In genomic region chr15:57356636-57357035, GRCh38 we compare ENCODE assay signal across 17 cellular contexts. TPM values are rescaled to one million over a fixed set of nuclear protein-coding genes. Genes with fewer than 3 reads are reported as not detected.
DNase-seq lines count a peak whose midpoint lies in the region; TF ChIP-seq lines count a peak whose summit lies in the region.
"Had no signal": no experiment of that assay in that cellular context is flagged by ENCODE, and none has a peak within 500 bp of the region (broad histone marks: within the 10 kb centered on the region; RNA-seq: fewer than 3 reads in every experiment).

No MANE protein-coding gene starts in this region.

- H3K9me3 Mint-ChIP-seq in HFFc6: no peaks in the 10 kb centered on the region
- H3K9me3 Mint-ChIP-seq: memory B cell had no signal

- DNase-seq in A172 (ENCODE audit: low spot score): peak; percentile 69
- peak; percentile 33 for DNase-seq in HFFc6
- peak; percentile 59 for DNase-seq in amniotic epithelial cell (ENCODE audit: low read depth)
- peak; percentile 69 for DNase-seq in kidney epithelial cell (ENCODE audit: low read depth)
- DNase-seq in suprapubic skin (ENCODE audit: low spot score in 2 of 2): no peak
- no peak for DNase-seq in DMS79 (lab: John Stamatoyannopoulos, UW)
- no peak for DNase-seq in testis
- DNase-seq in ascending aorta (ENCODE audit: low spot score in 2 of 2): no peak
- DNase-seq: activated CD4-positive, alpha-beta T cell treated with anti-CD3 and anti-CD28 coated beads for 48 hours; activated effector memory CD4-positive, alpha-beta T cell treated with anti-CD3 and anti-CD28 coated beads, Interleukin-2, amount 50 U/mL, for 16 hours; GDM1; NCI-H1417; NCI-H69 had no signal

- WGBS in suprapubic skin: 82% methylated on average over 4 of the region's 4 CpGs
- 88% methylated on average over 4 of the region's 4 CpGs for WGBS in testis, 2 donors

- H3K36me3 ChIP-seq in kidney epithelial cell (ENCODE audit: control insufficient read depth, insufficient read depth, low read length) (no peaks in the 10 kb centered on the region), suprapubic skin (no peaks in the 10 kb centered on the region), testis (ENCODE audit: low read depth, missing control alignments) (no peaks in the 10 kb centered on the region), ascending aorta (no peaks in the 10 kb centered on the region)
- H3K36me3 ChIP-seq: gastroesophageal sphincter, prostate gland had no signal

- H3K27me3 Mint-ChIP-seq in HFFc6 (ENCODE audit: insufficient read depth): peaks cover 3% of the 10 kb centered on the region; the same call in 1 of the 2 replicates

- TF ChIP-seq CTCF in HFFc6 (IDR thresholded peaks at IDR 0.05) (no peak), kidney epithelial cell (IDR thresholded peaks at IDR 0.05; ENCODE audit: insufficient read depth, low read length, poor library complexity, severe bottlenecking) (no peak), suprapubic skin (IDR thresholded peaks at IDR 0.05) (no peak), testis (IDR thresholded peaks at IDR 0.05) (no peak), ascending aorta (IDR thresholded peaks at IDR 0.05) (no peak)

- H3K36me3 Mint-ChIP-seq in HFFc6 (ENCODE audit: low read depth): no peaks in the 10 kb centered on the region
- H3K36me3 Mint-ChIP-seq: memory B cell had no signal

- H3K9me3 ChIP-seq in suprapubic skin (no peaks in the 10 kb centered on the region), testis (no peaks in the 10 kb centered on the region), ascending aorta (no peaks in the 10 kb centered on the region)
- H3K9me3 ChIP-seq: gastroesophageal sphincter, prostate gland had no signal

- no peak overlapping the region for H3K27ac ChIP-seq in suprapubic skin
- H3K27ac ChIP-seq in testis: no peak overlapping the region
- no peak overlapping the region for H3K27ac ChIP-seq in ascending aorta
- H3K27ac ChIP-seq: coronary artery, gastroesophageal sphincter, prostate gland had no signal

- H3K4me1 ChIP-seq in suprapubic skin (no peaks in the 10 kb centered on the region), testis (no peaks in the 10 kb centered on the region), ascending aorta (no peaks in the 10 kb centered on the region)
- H3K4me1 ChIP-seq: gastroesophageal sphincter, prostate gland had no signal

- intact Hi-C loops in testis (cut with DNase I; ENCODE audit: low total_unique reads) (no loop called here), ascending aorta (cut with DNase I) (no loop called here)

- H3K4me3 ChIP-seq in kidney epithelial cell (ENCODE audit: low read depth, low read length) (no peak overlapping the region), suprapubic skin (no peak overlapping the region), testis (no peak overlapping the region), ascending aorta (no peak overlapping the region)
- H3K4me3 ChIP-seq: coronary artery, gastroesophageal sphincter, prostate gland had no signal

- peak overlapping the region; percentile 9; the same call in 1 of the 2 replicates for H3K27ac Mint-ChIP-seq in HFFc6
- H3K27ac Mint-ChIP-seq: memory B cell had no signal

- H3K4me1 Mint-ChIP-seq in HFFc6 (ENCODE audit: low read depth): peaks cover 20% of the 10 kb centered on the region
- H3K4me1 Mint-ChIP-seq: memory B cell had no signal

- H3K27me3 ChIP-seq in kidney epithelial cell (ENCODE audit: control insufficient read depth, insufficient read depth, low read length) (no peaks in the 10 kb centered on the region), suprapubic skin (no peaks in the 10 kb centered on the region), testis (no peaks in the 10 kb centered on the region), ascending aorta (no peaks in the 10 kb centered on the region)

- TF ChIP-seq POLR2A in suprapubic skin (IDR thresholded peaks at IDR 0.05): no peak
- no peak for TF ChIP-seq POLR2A in testis (IDR thresholded peaks at IDR 0.05)

- no peak overlapping the region for H3K4me3 Mint-ChIP-seq in HFFc6
- H3K4me3 Mint-ChIP-seq: memory B cell had no signal

- TF ChIP-seq EP300 in suprapubic skin (IDR thresholded peaks at IDR 0.05): no peak

RNA-seq across cellular contexts. Expression of gene CGNL1, which starts 19.7 kb away (rescaled TPM):
- 3.4 and 4.7 TPM in 2 replicates for total RNA-seq in A172 (2014; rRNA removed; shearing (Covaris generic))
- total RNA-seq in HFFc6 (2021; fragmentation: NEBNext Ultra II Directional; extraction: Animal tissue kit (Norgen Biotek cat#: 25700)): under 1 TPM in 4 of 6 experiments, not detected in 2; 0.05 to 0.20 (median 0.10) TPM
- total RNA-seq in kidney epithelial cell (2.1 and 2.8 TPM in 2 replicates), suprapubic skin (10 to 100 TPM in 3 of 4 donors, 1 to 10 TPM in 1; 7.1 to 27.0 (median 14.2) TPM), testis (10 to 100 TPM; 29.2 to 40.2 TPM), ascending aorta (3.5 TPM)
- polyA plus RNA-seq in testis (ENCODE audit: insufficient read depth, low read depth, low replicate concordance): 21.0 TPM

Comparison
In these comparisons a context has a peak if more than half of its experiments do, and no peak if none do; other contexts are left out.
1. DNase-seq: peak in A172 (single experiment), HFFc6 (single experiment), amniotic epithelial cell (single experiment) and kidney epithelial cell (single experiment); none in suprapubic skin (0 of 2), DMS79 (single experiment), testis (single experiment) and ascending aorta (0 of 2).